ENCODE assay signal across 8 cellular contexts in genomic region chr5:68239485-68239884, GRCh38. TPM values are rescaled to one million over a fixed set of nuclear protein-coding genes. Genes with fewer than 3 reads are reported as not detected.
DNase-seq lines count a peak whose midpoint lies in the region; ATAC-seq, FAIRE-seq and TF ChIP-seq lines count a peak whose summit lies in the region.

No MANE protein-coding gene starts in this region.

- in situ Hi-C loops in GM13977 (cut with MboI; ENCODE audit: low pct_unique_long_range_greater_than_20kb, low sequenced_read_pairs, unreplicated experiment): no loop called here

- no peak overlapping the region for H3K4me3 ChIP-seq in RWPE2 (ENCODE audit: severe bottlenecking)
- H3K4me3 ChIP-seq in small intestine (ENCODE audit: low read depth in 1 of 2, low read length in 2 of 2): no peak overlapping the region

- H3K9me3 ChIP-seq in RWPE2 (ENCODE audit: severe bottlenecking) (no peaks in the 10 kb centered on the region), small intestine (ENCODE audit: control insufficient read depth, low read depth) (no peaks in the 10 kb centered on the region)

- intact Hi-C loops in left cardiac atrium (cut with DNase I): no loop called here

- no peaks in the 10 kb centered on the region for H3K27me3 ChIP-seq in RWPE2 (ENCODE audit: insufficient read depth, poor library complexity, severe bottlenecking)
- H3K27me3 ChIP-seq in small intestine (ENCODE audit: control insufficient read depth in 2 of 2, insufficient read depth in 2 of 2, low read length in 2 of 2): no peaks in the 10 kb centered on the region

- H3K4me1 ChIP-seq in RWPE2 (ENCODE audit: insufficient read depth, poor library complexity, severe bottlenecking) (peaks cover 8% of the 10 kb centered on the region), small intestine (ENCODE audit: control insufficient read depth in 2 of 2, insufficient read depth in 1 of 2, low read depth in 1 of 2, low read length in 1 of 2) (peaks cover 6 to 19% of the 10 kb centered on the region in 2 donors)

- FAIRE-seq in small intestine (lab: Jason Lieb, UNC): no peak

- H3K36me3 ChIP-seq in RWPE2 (ENCODE audit: low read depth): peaks cover 27% of the 10 kb centered on the region
- H3K36me3 ChIP-seq in small intestine (ENCODE audit: control insufficient read depth in 2 of 2, insufficient read depth in 2 of 2, low read length in 2 of 2): no peaks in the 10 kb centered on the region

- DNase-seq in GM13977 (ENCODE audit: low spot score) (peak; percentile 49), RWPE2 (ENCODE audit: low spot score) (no peak), left cardiac atrium (peak; percentile 81), small intestine (peak; percentile 69), NCI-H526 treated with DMSO at 0.1 percent for 48 hours (lab: John Stamatoyannopoulos, UW) (no peak), DMS 273 treated with DMSO at 0.1 percent for 48 hours (lab: John Stamatoyannopoulos, UW) (no peak)
- peak; percentile 70 for DNase-seq in activated gamma-delta T cell treated with anti-CD3 and anti-CD28 coated beads, Interleukin-2, amount 50 U/mL, for 16 hours (ENCODE audit: low read depth)

- H3K27ac ChIP-seq in RWPE2 (ENCODE audit: poor library complexity, severe bottlenecking) (no peak overlapping the region), small intestine (ENCODE audit: low read depth in 1 of 2, low read length in 1 of 2) (peak overlapping the region in 1 of 2 donors; percentile 62)

- TF ChIP-seq CTCF in GM13977 (IDR thresholded peaks at IDR 0.05; ENCODE audit: extremely low read depth, insufficient read depth, missing control alignments): no peak
- no peak for TF ChIP-seq CTCF in RWPE2 (IDR thresholded peaks at IDR 0.05; ENCODE audit: poor library complexity, severe bottlenecking)

- ATAC-seq in HG02870 (IDR thresholded peaks at IDR 0.05; ENCODE audit: unreplicated experiment) (peak; percentile 74), RWPE2 (ENCODE audit: low read depth) (peak; percentile 53; the same call in 2 of the 3 replicates), left cardiac atrium (peak; percentile 81 to 87)

- 5 to 11% (median 8%) methylated on average over 7 of the region's 7 CpGs for WGBS in small intestine, 3 donors

RNA-seq across cellular contexts. Expression of gene PIK3R1, which starts 23.9 kb away (rescaled TPM):
- 100 to 1,000 TPM in 1 of 2 donors, 10 to 100 TPM in 1; 61.8 to 127 TPM for total RNA-seq in left cardiac atrium
- polyA plus RNA-seq in small intestine: 10 to 100 TPM in 1 of 3 donors, 1 to 10 TPM in 2; 9.2 to 31.1 (median 9.8) TPM

Comparison
In these comparisons a context has a peak if more than half of its experiments do, and no peak if none do; other contexts are left out.
1. DNase-seq: peak in GM13977 (single experiment), activated gamma-delta T cell treated with anti-CD3 and anti-CD28 coated beads, Interleukin-2, amount 50 U/mL, for 16 hours (single experiment), left cardiac atrium (single experiment) and small intestine (single experiment); none in RWPE2 (single experiment), NCI-H526 treated with DMSO at 0.1 percent for 48 hours (single experiment) and DMS 273 treated with DMSO at 0.1 percent for 48 hours (single experiment).
2. Peak in every context shown above with its lines, with median percentiles within 50 percentile points of each other: ATAC-seq.